15 cellular contexts compared by ENCODE assay signal in genomic region chr18:44568986-44569385, GRCh38.
"Had no signal": no experiment of that assay in that cellular context is flagged by ENCODE, and none has a peak within 500 bp of the region (broad histone marks: within the 10 kb centered on the region; RNA-seq: fewer than 3 reads in every experiment).

No MANE protein-coding gene starts in this region.

- H3K27ac Mint-ChIP-seq: activated naive CD8-positive, alpha-beta T cell treated with anti-CD3 and anti-CD28 coated beads for 36 hours; activated T-helper 1 cell treated with anti-CD3 and anti-CD28 coated beads, Interleukin-12 subunit alpha, Interleukin-12 subunit beta, Interleukin-2, Interleukin-4 antibody, amounts not matched to agents 30 ng/mL and 10 ng/mL and 1 ng/mL, durations not matched to agents 14 hours and 24 hours and 36 hours had no signal

- H3K4me1 ChIP-seq: psoas muscle, right lobe of liver, stomach, testis had no signal

- ATAC-seq: left ventricle myocardium superior, psoas muscle, right lobe of liver had no signal

- DNase-seq: activated CD4-positive, CD25-positive, alpha-beta regulatory T cell treated with anti-CD3 and anti-CD28 coated beads, Interleukin-2, amount 50 U/mL, for 72 hours; activated naive CD8-positive, alpha-beta T cell treated with anti-CD3 and anti-CD28 coated beads for 36 hours; brain microvascular endothelial cell; effector memory CD4-positive, alpha-beta T cell; glutamatergic neuron; kidney glomerular epithelial cell; left ventricle myocardium superior; psoas muscle; right lobe of liver; stomach; T-helper 1 cell; T1000; testis had no signal

- H3K4me3 ChIP-seq: psoas muscle, right lobe of liver, stomach, testis had no signal

- H3K4me3 Mint-ChIP-seq: activated naive CD8-positive, alpha-beta T cell treated with anti-CD3 and anti-CD28 coated beads for 36 hours; activated T-helper 1 cell treated with anti-CD3 and anti-CD28 coated beads, Interleukin-12 subunit alpha, Interleukin-12 subunit beta, Interleukin-2, Interleukin-4 antibody, amounts not matched to agents 30 ng/mL and 10 ng/mL and 1 ng/mL, durations not matched to agents 14 hours and 24 hours and 36 hours had no signal

- H3K4me1 Mint-ChIP-seq: activated naive CD8-positive, alpha-beta T cell treated with anti-CD3 and anti-CD28 coated beads for 36 hours had no signal

- H3K36me3 ChIP-seq: brain microvascular endothelial cell, right lobe of liver, stomach had no signal

- H3K9me3 ChIP-seq: psoas muscle, right lobe of liver, stomach, testis had no signal

- H3K27me3 Mint-ChIP-seq: activated naive CD8-positive, alpha-beta T cell treated with anti-CD3 and anti-CD28 coated beads for 36 hours had no signal

- H3K9me3 Mint-ChIP-seq: activated naive CD8-positive, alpha-beta T cell treated with anti-CD3 and anti-CD28 coated beads for 36 hours; activated T-helper 1 cell treated with anti-CD3 and anti-CD28 coated beads, Interleukin-12 subunit alpha, Interleukin-12 subunit beta, Interleukin-2, Interleukin-4 antibody, amounts not matched to agents 30 ng/mL and 10 ng/mL and 1 ng/mL, durations not matched to agents 14 hours and 24 hours and 36 hours had no signal

- H3K27ac ChIP-seq: brain microvascular endothelial cell, epithelial cell of prostate, psoas muscle, right lobe of liver, stomach, testis had no signal

- H3K36me3 Mint-ChIP-seq: activated naive CD8-positive, alpha-beta T cell treated with anti-CD3 and anti-CD28 coated beads for 36 hours had no signal

- H3K27me3 ChIP-seq: brain microvascular endothelial cell, right lobe of liver, stomach, testis had no signal
